ENCODE assay signal across 11 cellular contexts in genomic region chr3:151835751-151836550, GRCh38. TPM values are rescaled to one million over a fixed set of nuclear protein-coding genes. Genes with fewer than 3 reads are reported as not detected.
A peak's percentile ranks its signal among the peaks of the same experiment; 100 is the strongest.
DNase-seq lines count a peak whose midpoint lies in the region; ATAC-seq and TF ChIP-seq lines count a peak whose summit lies in the region.
"Had no signal": no experiment of that assay in that cellular context is flagged by ENCODE, and none has a peak within 500 bp of the region (broad histone marks: within the 10 kb centered on the region; RNA-seq: fewer than 3 reads in every experiment).

No MANE protein-coding gene starts in this region.

- H3K9me3 ChIP-seq in SJSA1 (replicated peaks) (no peaks in the 10 kb centered on the region), right atrium auricular region (no peaks in the 10 kb centered on the region)
- H3K9me3 ChIP-seq: body of pancreas had no signal

- no peak for ATAC-seq in HG03175 (IDR thresholded peaks at IDR 0.05; ENCODE audit: unreplicated experiment)
- ATAC-seq in HG02852 (IDR thresholded peaks at IDR 0.05; ENCODE audit: unreplicated experiment) = no peak
- ATAC-seq: body of pancreas had no signal

- DNase-seq in NCI-H2171 treated with DMSO at 0.1 percent for 48 hours (lab: John Stamatoyannopoulos, UW) (peak; percentile 15), NCI-H2171 (lab: John Stamatoyannopoulos, UW) (no peak), SJSA1 (ENCODE audit: low read depth in 1 of 2, low spot score in 2 of 2) (peak in 1 of 2 experiments; percentile 16), fibroblast of villous mesenchyme (ENCODE audit: low read depth) (peak; percentile 72), NOMO-1 (lab: John Stamatoyannopoulos, UW; ENCODE audit: unreplicated experiment in 2 of 2) (no peak), right atrium auricular region (ENCODE audit: low spot score) (no peak)
- DNase-seq: activated T-cell treated with anti-CD3 and anti-CD28 coated beads for 4 hours, NCI-H1417 treated with DMSO at 0.1 percent for 48 hours had no signal

- H3K27me3 ChIP-seq in SJSA1 (replicated peaks) (no peaks in the 10 kb centered on the region), right atrium auricular region (no peaks in the 10 kb centered on the region)
- H3K27me3 ChIP-seq: body of pancreas had no signal

- H3K27ac ChIP-seq in SJSA1 (peak overlapping the region; percentile 59; the same call in 1 of the 2 replicates), right atrium auricular region (no peak overlapping the region)

- TF ChIP-seq CTCF in fibroblast of villous mesenchyme (IDR thresholded peaks at IDR 0.05; ENCODE audit: insufficient read depth, low read depth, low read length) = no peak
- TF ChIP-seq CTCF in right atrium auricular region (IDR thresholded peaks at IDR 0.05) = no peak

- H3K4me3 ChIP-seq in SJSA1 (no peak overlapping the region), fibroblast of villous mesenchyme (ENCODE audit: low read depth, low read length) (no peak overlapping the region), right atrium auricular region (no peak overlapping the region)
- H3K4me3 ChIP-seq: body of pancreas had no signal

- H3K4me1 ChIP-seq in SJSA1 (replicated peaks) (peaks cover 19% of the 10 kb centered on the region), right atrium auricular region (no peaks in the 10 kb centered on the region)

- no peaks in the 10 kb centered on the region for H3K36me3 ChIP-seq in SJSA1
- no peaks in the 10 kb centered on the region for H3K36me3 ChIP-seq in right atrium auricular region

RNA-seq across cellular contexts. Expression of gene AADAC, which starts 22.0 kb away (rescaled TPM):
- total RNA-seq in SJSA1 (2014; rRNA removed; shearing (Covaris generic)) = 0.34 TPM in 2 replicates
- total RNA-seq in fibroblast of villous mesenchyme (0.32 TPM in 1 of 2 replicates, not detected in the other), right atrium auricular region (under 1 TPM; 0.39 to 0.70 TPM)

RNA-seq across cellular contexts. Expression of gene SUCNR1, which starts 37.5 kb away (rescaled TPM):
- 0.05 TPM in 1 of 2 replicates, not detected in the other for total RNA-seq in SJSA1 (2014; rRNA removed; shearing (Covaris generic))
- total RNA-seq in fibroblast of villous mesenchyme (0.32 and 0.43 TPM in 2 replicates), right atrium auricular region (1 to 10 TPM; 1.1 to 1.5 TPM)

Comparison
In these comparisons a context has a peak if more than half of its experiments do, and no peak if none do; other contexts are left out.
1. DNase-seq: peak in NCI-H2171 treated with DMSO at 0.1 percent for 48 hours (single experiment) and fibroblast of villous mesenchyme (single experiment); none in NCI-H2171 (single experiment), NOMO-1 (0 of 2) and right atrium auricular region (single experiment).